In genomic region chr9:133144142-133144886, GRCh38 we compare ENCODE assay signal across 1 cellular context.
TF ChIP-seq lines count a peak whose summit lies in the region.

No MANE protein-coding gene starts in this region.

TF ChIP-seq in K562, 482 proteins besides CTCF, POLR2A, EP300 and RAD21 (continued from another document and continues in another):
- TF ChIP-seq ZBTB49 (CRISPR knock-in tag; IDR thresholded peaks at IDR 0.05; ENCODE audit: borderline replicate concordance) (no peak), SRSF3 (IDR thresholded peaks at IDR 0.05; ENCODE audit: insufficient read depth, low read length) (no peak), ZBTB1 (CRISPR knock-in tag; IDR thresholded peaks at IDR 0.05; ENCODE audit: borderline replicate concordance, low read depth) (peak; percentile 61; the same call in 1 of the 2 replicates), MYC (IDR thresholded peaks at IDR 0.05; ENCODE audit: low read depth, low read length) (peak; percentile 35; the same call in 1 of the 2 replicates), MYC (CRISPR knock-in tag; IDR thresholded peaks at IDR 0.05; ENCODE audit: borderline replicate concordance, low read depth) (no peak), HOXB6 (CRISPR knock-in tag; IDR thresholded peaks at IDR 0.05; ENCODE audit: borderline replicate concordance) (no peak), ZNF124 (CRISPR knock-in tag; IDR thresholded peaks at IDR 0.05) (0 out of 2 replicates have a peak, but pooled peaks have one; percentile 61), TARDBP (IDR thresholded peaks at IDR 0.05) (0 out of 2 replicates have a peak, but pooled peaks have one; percentile 75), HDAC8 (tag; IDR thresholded peaks at IDR 0.05) (no peak), ZNF551 (CRISPR knock-in tag; IDR thresholded peaks at IDR 0.05) (no peak), NR1H2 (CRISPR knock-in tag; IDR thresholded peaks at IDR 0.05) (no peak), ZNF134 (CRISPR knock-in tag; conservative IDR thresholded peaks at IDR 0.05) (no peak), TFAM (CRISPR knock-in tag; conservative IDR thresholded peaks at IDR 0.05) (no peak), CREB1 (IDR thresholded peaks at IDR 0.05) (peak; percentile 30; the same call in 1 of the 2 replicates), CREB1 (CRISPR knock-in tag; IDR thresholded peaks at IDR 0.05) (0 out of 2 replicates have a peak, but pooled peaks have one; percentile 17), ZNF785 (CRISPR knock-in tag; IDR thresholded peaks at IDR 0.05) (no peak), CCNT2 (IDR thresholded peaks at IDR 0.05; ENCODE audit: borderline replicate concordance, extremely low read depth, insufficient read length, low read depth, low read length) (no peak), RBM17 (IDR thresholded peaks at IDR 0.05; ENCODE audit: borderline replicate concordance, low read depth, low read length) (no peak), NFYB (IDR thresholded peaks at IDR 0.05; ENCODE audit: extremely low read depth, insufficient read length) (no peak), TCF3 (CRISPR knock-in tag; IDR thresholded peaks at IDR 0.05) (0 out of 2 replicates have a peak, but pooled peaks have one; percentile 20), PHB2 (IDR thresholded peaks at IDR 0.05; ENCODE audit: low read depth) (no peak), ZNF57 (CRISPR knock-in tag; IDR thresholded peaks at IDR 0.05) (no peak), ZNF507 (tag; conservative IDR thresholded peaks at IDR 0.05) (no peak), TCF15 (CRISPR knock-in tag; IDR thresholded peaks at IDR 0.05) (no peak), ZC3H8 (IDR thresholded peaks at IDR 0.05) (no peak), DDX20 (tag; IDR thresholded peaks at IDR 0.05; ENCODE audit: low read depth) (no peak), SMARCC2 (IDR thresholded peaks at IDR 0.05; ENCODE audit: low read depth) (peak; percentile 56; the same call in 1 of the 2 replicates), KLF1 (tag; IDR thresholded peaks at IDR 0.05) (peak; percentile 74; the same call in 1 of the 2 replicates)
- TF ChIP-seq, protein P1, sequence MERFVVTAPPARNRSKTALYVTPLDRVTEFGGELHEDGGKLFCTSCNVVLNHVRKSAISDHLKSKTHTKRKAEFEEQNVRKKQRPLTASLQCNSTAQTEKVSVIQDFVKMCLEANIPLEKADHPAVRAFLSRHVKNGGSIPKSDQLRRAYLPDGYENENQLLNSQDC (CRISPR knock-in tag; IDR thresholded peaks at IDR 0.05) = no peak
- TF ChIP-seq, protein P2, sequence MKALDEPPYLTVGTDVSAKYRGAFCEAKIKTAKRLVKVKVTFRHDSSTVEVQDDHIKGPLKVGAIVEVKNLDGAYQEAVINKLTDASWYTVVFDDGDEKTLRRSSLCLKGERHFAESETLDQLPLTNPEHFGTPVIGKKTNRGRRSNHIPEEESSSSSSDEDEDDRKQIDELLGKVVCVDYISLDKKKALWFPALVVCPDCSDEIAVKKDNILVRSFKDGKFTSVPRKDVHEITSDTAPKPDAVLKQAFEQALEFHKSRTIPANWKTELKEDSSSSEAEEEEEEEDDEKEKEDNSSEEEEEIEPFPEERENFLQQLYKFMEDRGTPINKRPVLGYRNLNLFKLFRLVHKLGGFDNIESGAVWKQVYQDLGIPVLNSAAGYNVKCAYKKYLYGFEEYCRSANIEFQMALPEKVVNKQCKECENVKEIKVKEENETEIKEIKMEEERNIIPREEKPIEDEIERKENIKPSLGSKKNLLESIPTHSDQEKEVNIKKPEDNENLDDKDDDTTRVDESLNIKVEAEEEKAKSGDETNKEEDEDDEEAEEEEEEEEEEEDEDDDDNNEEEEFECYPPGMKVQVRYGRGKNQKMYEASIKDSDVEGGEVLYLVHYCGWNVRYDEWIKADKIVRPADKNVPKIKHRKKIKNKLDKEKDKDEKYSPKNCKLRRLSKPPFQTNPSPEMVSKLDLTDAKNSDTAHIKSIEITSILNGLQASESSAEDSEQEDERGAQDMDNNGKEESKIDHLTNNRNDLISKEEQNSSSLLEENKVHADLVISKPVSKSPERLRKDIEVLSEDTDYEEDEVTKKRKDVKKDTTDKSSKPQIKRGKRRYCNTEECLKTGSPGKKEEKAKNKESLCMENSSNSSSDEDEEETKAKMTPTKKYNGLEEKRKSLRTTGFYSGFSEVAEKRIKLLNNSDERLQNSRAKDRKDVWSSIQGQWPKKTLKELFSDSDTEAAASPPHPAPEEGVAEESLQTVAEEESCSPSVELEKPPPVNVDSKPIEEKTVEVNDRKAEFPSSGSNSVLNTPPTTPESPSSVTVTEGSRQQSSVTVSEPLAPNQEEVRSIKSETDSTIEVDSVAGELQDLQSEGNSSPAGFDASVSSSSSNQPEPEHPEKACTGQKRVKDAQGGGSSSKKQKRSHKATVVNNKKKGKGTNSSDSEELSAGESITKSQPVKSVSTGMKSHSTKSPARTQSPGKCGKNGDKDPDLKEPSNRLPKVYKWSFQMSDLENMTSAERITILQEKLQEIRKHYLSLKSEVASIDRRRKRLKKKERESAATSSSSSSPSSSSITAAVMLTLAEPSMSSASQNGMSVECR (CRISPR knock-in tag; IDR thresholded peaks at IDR 0.05) = peak; percentile 96
- TF ChIP-seq, protein P3, sequence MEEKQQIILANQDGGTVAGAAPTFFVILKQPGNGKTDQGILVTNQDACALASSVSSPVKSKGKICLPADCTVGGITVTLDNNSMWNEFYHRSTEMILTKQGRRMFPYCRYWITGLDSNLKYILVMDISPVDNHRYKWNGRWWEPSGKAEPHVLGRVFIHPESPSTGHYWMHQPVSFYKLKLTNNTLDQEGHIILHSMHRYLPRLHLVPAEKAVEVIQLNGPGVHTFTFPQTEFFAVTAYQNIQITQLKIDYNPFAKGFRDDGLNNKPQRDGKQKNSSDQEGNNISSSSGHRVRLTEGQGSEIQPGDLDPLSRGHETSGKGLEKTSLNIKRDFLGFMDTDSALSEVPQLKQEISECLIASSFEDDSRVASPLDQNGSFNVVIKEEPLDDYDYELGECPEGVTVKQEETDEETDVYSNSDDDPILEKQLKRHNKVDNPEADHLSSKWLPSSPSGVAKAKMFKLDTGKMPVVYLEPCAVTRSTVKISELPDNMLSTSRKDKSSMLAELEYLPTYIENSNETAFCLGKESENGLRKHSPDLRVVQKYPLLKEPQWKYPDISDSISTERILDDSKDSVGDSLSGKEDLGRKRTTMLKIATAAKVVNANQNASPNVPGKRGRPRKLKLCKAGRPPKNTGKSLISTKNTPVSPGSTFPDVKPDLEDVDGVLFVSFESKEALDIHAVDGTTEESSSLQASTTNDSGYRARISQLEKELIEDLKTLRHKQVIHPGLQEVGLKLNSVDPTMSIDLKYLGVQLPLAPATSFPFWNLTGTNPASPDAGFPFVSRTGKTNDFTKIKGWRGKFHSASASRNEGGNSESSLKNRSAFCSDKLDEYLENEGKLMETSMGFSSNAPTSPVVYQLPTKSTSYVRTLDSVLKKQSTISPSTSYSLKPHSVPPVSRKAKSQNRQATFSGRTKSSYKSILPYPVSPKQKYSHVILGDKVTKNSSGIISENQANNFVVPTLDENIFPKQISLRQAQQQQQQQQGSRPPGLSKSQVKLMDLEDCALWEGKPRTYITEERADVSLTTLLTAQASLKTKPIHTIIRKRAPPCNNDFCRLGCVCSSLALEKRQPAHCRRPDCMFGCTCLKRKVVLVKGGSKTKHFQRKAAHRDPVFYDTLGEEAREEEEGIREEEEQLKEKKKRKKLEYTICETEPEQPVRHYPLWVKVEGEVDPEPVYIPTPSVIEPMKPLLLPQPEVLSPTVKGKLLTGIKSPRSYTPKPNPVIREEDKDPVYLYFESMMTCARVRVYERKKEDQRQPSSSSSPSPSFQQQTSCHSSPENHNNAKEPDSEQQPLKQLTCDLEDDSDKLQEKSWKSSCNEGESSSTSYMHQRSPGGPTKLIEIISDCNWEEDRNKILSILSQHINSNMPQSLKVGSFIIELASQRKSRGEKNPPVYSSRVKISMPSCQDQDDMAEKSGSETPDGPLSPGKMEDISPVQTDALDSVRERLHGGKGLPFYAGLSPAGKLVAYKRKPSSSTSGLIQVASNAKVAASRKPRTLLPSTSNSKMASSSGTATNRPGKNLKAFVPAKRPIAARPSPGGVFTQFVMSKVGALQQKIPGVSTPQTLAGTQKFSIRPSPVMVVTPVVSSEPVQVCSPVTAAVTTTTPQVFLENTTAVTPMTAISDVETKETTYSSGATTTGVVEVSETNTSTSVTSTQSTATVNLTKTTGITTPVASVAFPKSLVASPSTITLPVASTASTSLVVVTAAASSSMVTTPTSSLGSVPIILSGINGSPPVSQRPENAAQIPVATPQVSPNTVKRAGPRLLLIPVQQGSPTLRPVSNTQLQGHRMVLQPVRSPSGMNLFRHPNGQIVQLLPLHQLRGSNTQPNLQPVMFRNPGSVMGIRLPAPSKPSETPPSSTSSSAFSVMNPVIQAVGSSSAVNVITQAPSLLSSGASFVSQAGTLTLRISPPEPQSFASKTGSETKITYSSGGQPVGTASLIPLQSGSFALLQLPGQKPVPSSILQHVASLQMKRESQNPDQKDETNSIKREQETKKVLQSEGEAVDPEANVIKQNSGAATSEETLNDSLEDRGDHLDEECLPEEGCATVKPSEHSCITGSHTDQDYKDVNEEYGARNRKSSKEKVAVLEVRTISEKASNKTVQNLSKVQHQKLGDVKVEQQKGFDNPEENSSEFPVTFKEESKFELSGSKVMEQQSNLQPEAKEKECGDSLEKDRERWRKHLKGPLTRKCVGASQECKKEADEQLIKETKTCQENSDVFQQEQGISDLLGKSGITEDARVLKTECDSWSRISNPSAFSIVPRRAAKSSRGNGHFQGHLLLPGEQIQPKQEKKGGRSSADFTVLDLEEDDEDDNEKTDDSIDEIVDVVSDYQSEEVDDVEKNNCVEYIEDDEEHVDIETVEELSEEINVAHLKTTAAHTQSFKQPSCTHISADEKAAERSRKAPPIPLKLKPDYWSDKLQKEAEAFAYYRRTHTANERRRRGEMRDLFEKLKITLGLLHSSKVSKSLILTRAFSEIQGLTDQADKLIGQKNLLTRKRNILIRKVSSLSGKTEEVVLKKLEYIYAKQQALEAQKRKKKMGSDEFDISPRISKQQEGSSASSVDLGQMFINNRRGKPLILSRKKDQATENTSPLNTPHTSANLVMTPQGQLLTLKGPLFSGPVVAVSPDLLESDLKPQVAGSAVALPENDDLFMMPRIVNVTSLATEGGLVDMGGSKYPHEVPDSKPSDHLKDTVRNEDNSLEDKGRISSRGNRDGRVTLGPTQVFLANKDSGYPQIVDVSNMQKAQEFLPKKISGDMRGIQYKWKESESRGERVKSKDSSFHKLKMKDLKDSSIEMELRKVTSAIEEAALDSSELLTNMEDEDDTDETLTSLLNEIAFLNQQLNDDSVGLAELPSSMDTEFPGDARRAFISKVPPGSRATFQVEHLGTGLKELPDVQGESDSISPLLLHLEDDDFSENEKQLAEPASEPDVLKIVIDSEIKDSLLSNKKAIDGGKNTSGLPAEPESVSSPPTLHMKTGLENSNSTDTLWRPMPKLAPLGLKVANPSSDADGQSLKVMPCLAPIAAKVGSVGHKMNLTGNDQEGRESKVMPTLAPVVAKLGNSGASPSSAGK (IDR thresholded peaks at IDR 0.05) = peak; percentile 79
